Comparison of ENCODE assay signal across 11 cellular contexts in the genomic region with DNA sequence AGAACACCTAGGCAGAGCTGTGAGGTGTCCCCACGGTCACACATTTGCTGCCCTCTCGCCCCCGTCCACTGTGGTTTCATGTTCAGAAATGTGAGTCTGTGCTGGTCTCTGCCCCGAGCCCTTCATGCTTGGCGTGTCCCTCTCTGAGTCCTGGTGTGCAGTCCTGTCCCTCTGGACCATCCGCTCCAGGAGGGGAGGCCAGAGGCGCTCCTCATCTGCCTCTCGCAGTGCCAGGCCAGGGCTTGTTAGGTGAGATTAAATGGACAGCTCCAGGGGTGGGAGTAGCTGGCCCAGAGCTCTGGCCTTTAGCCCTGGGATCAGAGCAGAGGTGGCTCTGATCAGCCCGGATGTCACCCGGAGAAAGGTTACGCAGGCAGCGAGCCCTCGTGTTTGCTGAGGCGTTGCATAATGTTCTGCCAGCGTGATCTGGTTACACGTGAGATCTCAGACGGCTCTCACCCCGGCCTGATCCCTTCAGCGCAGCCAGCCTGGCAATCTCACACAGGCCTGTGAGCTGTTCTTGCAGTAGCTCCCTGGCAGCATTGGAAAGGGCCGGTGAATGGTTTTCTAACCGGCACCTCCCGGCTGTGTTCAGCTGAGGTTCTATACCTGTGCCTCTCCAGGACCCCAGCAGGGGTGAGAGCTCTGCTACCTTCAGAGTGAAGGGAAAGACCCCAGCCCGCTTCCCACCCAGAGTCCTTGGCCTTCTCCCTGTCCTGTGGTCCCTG. TPM values are rescaled to one million over a fixed set of nuclear protein-coding genes. Genes with fewer than 3 reads are reported as not detected.
DNase-seq lines count a peak whose midpoint lies in the region; ATAC-seq and TF ChIP-seq lines count a peak whose summit lies in the region.
"Had no signal": no experiment of that assay in that cellular context is flagged by ENCODE, and none has a peak within 500 bp of the region (broad histone marks: within the 10 kb centered on the region; RNA-seq: fewer than 3 reads in every experiment).

No MANE protein-coding gene starts in this region.

- TF ChIP-seq CTCF in right lobe of liver (IDR thresholded peaks at IDR 0.05): no peak
- TF ChIP-seq CTCF in tibial nerve (IDR thresholded peaks at IDR 0.05): no peak

- peaks cover 14 to 50% (median 34%) of the 10 kb centered on the region in 4 donors for H3K36me3 ChIP-seq in right lobe of liver
- peaks cover 0 to 67% (median 36%) of the 10 kb centered on the region in 3 donors for H3K36me3 ChIP-seq in tibial nerve

- intact Hi-C loops in activated T-helper 1 cell treated with anti-CD3 and anti-CD28 coated beads, Interleukin-12 subunit alpha, Interleukin-12 subunit beta, Interleukin-2, Interleukin-4 antibody, amounts not matched to agents 30 ng/mL and 10 ng/mL and 1 ng/mL, durations not matched to agents 14 hours and 24 hours and 36 hours (cut with micrococcal nuclease): no loop called here
- intact Hi-C loops in right lobe of liver (cut with DNase I): loop anchor here in 1 of 2 donors (10.0 kb wide), 1 partner anchor 118 kb away; a partner anchor contains a TSS

- WGBS in right lobe of liver (ENCODE audit: insufficient coverage, low coverage, low lambda C conversion rate, missing lambda C conversion rate): 26% methylated on average over 3 of the region's 23 CpGs
- WGBS in tibial nerve, 2 donors: 85 to 89% methylated on average over 21 to 23 of the region's 23 CpGs

- ATAC-seq in activated naive CD8-positive, alpha-beta T cell treated with anti-CD3 and anti-CD28 coated beads, Interleukin-2, amount 50 U/mL, for 24 hours: no peak
- ATAC-seq in right lobe of liver (peak; percentile 21 to 59 (median 44)), GM18873 (IDR thresholded peaks at IDR 0.05; ENCODE audit: low FRiP score, unreplicated experiment) (no peak)

- H3K4me1 Mint-ChIP-seq in activated naive CD8-positive, alpha-beta T cell (ENCODE audit: low read depth): peaks cover 48% of the 10 kb centered on the region
- H3K4me1 Mint-ChIP-seq in activated naive CD8-positive, alpha-beta T cell treated with anti-CD3 and anti-CD28 coated beads, Interleukin-2, amount 50 U/mL, for 24 hours: peaks cover 41% of the 10 kb centered on the region
- peaks cover 34% of the 10 kb centered on the region for H3K4me1 Mint-ChIP-seq in activated T-helper 1 cell treated with anti-CD3 and anti-CD28 coated beads, Interleukin-12 subunit alpha, Interleukin-12 subunit beta, Interleukin-2, Interleukin-4 antibody, amounts not matched to agents 30 ng/mL and 10 ng/mL and 1 ng/mL, durations not matched to agents 14 hours and 24 hours and 36 hours (ENCODE audit: low read depth)

- H3K9me3 ChIP-seq in right lobe of liver (no peaks in the 10 kb centered on the region), tibial nerve (no peaks in the 10 kb centered on the region)

- H3K4me3 Mint-ChIP-seq in activated naive CD8-positive, alpha-beta T cell: peak overlapping the region; percentile 60
- no peak overlapping the region for H3K4me3 Mint-ChIP-seq in activated naive CD8-positive, alpha-beta T cell treated with anti-CD3 and anti-CD28 coated beads, Interleukin-2, amount 50 U/mL, for 24 hours
- no peak overlapping the region for H3K4me3 Mint-ChIP-seq in activated T-helper 1 cell treated with anti-CD3 and anti-CD28 coated beads, Interleukin-12 subunit alpha, Interleukin-12 subunit beta, Interleukin-2, Interleukin-4 antibody, amounts not matched to agents 30 ng/mL and 10 ng/mL and 1 ng/mL, durations not matched to agents 14 hours and 24 hours and 36 hours

- H3K27ac ChIP-seq in right lobe of liver: peak overlapping the region; percentile 93 to 99 (median 94)
- peak overlapping the region in 3 of 4 donors; percentile 34 to 55 (median 41) for H3K27ac ChIP-seq in tibial nerve

- TF ChIP-seq EP300 in tibial nerve (IDR thresholded peaks at IDR 0.05): no peak

- H3K27me3 ChIP-seq in right lobe of liver (no peaks in the 10 kb centered on the region), tibial nerve (no peaks in the 10 kb centered on the region)

- peak; percentile 80 for TF ChIP-seq POLR2A in right lobe of liver (IDR thresholded peaks at IDR 0.05)
- no peak for TF ChIP-seq POLR2A in tibial nerve (IDR thresholded peaks at IDR 0.05)

- H3K27me3 Mint-ChIP-seq in activated naive CD8-positive, alpha-beta T cell: no peaks in the 10 kb centered on the region
- no peaks in the 10 kb centered on the region for H3K27me3 Mint-ChIP-seq in activated naive CD8-positive, alpha-beta T cell treated with anti-CD3 and anti-CD28 coated beads, Interleukin-2, amount 50 U/mL, for 24 hours
- H3K27me3 Mint-ChIP-seq in activated T-helper 1 cell treated with anti-CD3 and anti-CD28 coated beads, Interleukin-12 subunit alpha, Interleukin-12 subunit beta, Interleukin-2, Interleukin-4 antibody, amounts not matched to agents 30 ng/mL and 10 ng/mL and 1 ng/mL, durations not matched to agents 14 hours and 24 hours and 36 hours (ENCODE audit: insufficient read depth): no peaks in the 10 kb centered on the region
- H3K27me3 Mint-ChIP-seq: IgD-negative memory B cell had no signal

- H3K27ac Mint-ChIP-seq in activated naive CD8-positive, alpha-beta T cell: peak overlapping the region; percentile 72
- no peak overlapping the region for H3K27ac Mint-ChIP-seq in activated naive CD8-positive, alpha-beta T cell treated with anti-CD3 and anti-CD28 coated beads, Interleukin-2, amount 50 U/mL, for 24 hours
- H3K27ac Mint-ChIP-seq in activated T-helper 1 cell treated with anti-CD3 and anti-CD28 coated beads, Interleukin-12 subunit alpha, Interleukin-12 subunit beta, Interleukin-2, Interleukin-4 antibody, amounts not matched to agents 30 ng/mL and 10 ng/mL and 1 ng/mL, durations not matched to agents 14 hours and 24 hours and 36 hours: peak overlapping the region; percentile 72

- no peaks in the 10 kb centered on the region for H3K9me3 Mint-ChIP-seq in activated naive CD8-positive, alpha-beta T cell (ENCODE audit: low read depth)
- no peaks in the 10 kb centered on the region for H3K9me3 Mint-ChIP-seq in activated naive CD8-positive, alpha-beta T cell treated with anti-CD3 and anti-CD28 coated beads, Interleukin-2, amount 50 U/mL, for 24 hours
- H3K9me3 Mint-ChIP-seq in activated T-helper 1 cell treated with anti-CD3 and anti-CD28 coated beads, Interleukin-12 subunit alpha, Interleukin-12 subunit beta, Interleukin-2, Interleukin-4 antibody, amounts not matched to agents 30 ng/mL and 10 ng/mL and 1 ng/mL, durations not matched to agents 14 hours and 24 hours and 36 hours: no peaks in the 10 kb centered on the region
- H3K9me3 Mint-ChIP-seq: IgD-negative memory B cell had no signal

- no peak for DNase-seq in activated naive CD8-positive, alpha-beta T cell treated with anti-CD3 and anti-CD28 coated beads, Interleukin-2, amount 50 U/mL, for 24 hours
- DNase-seq in activated T-helper 1 cell treated with anti-CD3 and anti-CD28 coated beads, Interleukin-12 subunit alpha, Interleukin-12 subunit beta, Interleukin-2, Interleukin-4 antibody, amounts not matched to agents 30 ng/mL and 10 ng/mL and 1 ng/mL, durations not matched to agents 14 hours and 24 hours and 36 hours (ENCODE audit: low spot score): no peak
- DNase-seq in right lobe of liver (peak; percentile 87 to 95 (median 93)), tibial nerve (ENCODE audit: low spot score in 2 of 2) (no peak)
- no peak for DNase-seq in activated effector memory CD4-positive, alpha-beta T cell treated with anti-CD3 and anti-CD28 coated beads, Interleukin-2, amount 50 U/mL, for 16 hours
- no peak for DNase-seq in stimulated activated CD4-positive, alpha-beta T cell treated with anti-CD3 and anti-CD28 coated beads, Interleukin-1b, Interleukin-23, amount 100 ng/mL, for 48 hours
- DNase-seq: effector memory CD4-positive, alpha-beta T cell; OCI-M1 had no signal

- peaks cover 2% of the 10 kb centered on the region for H3K36me3 Mint-ChIP-seq in activated naive CD8-positive, alpha-beta T cell
- H3K36me3 Mint-ChIP-seq in activated naive CD8-positive, alpha-beta T cell treated with anti-CD3 and anti-CD28 coated beads, Interleukin-2, amount 50 U/mL, for 24 hours (ENCODE audit: low read depth): peaks cover 34% of the 10 kb centered on the region
- peaks cover 26% of the 10 kb centered on the region for H3K36me3 Mint-ChIP-seq in activated T-helper 1 cell treated with anti-CD3 and anti-CD28 coated beads, Interleukin-12 subunit alpha, Interleukin-12 subunit beta, Interleukin-2, Interleukin-4 antibody, amounts not matched to agents 30 ng/mL and 10 ng/mL and 1 ng/mL, durations not matched to agents 14 hours and 24 hours and 36 hours (ENCODE audit: low read depth)
- H3K36me3 Mint-ChIP-seq: IgD-negative memory B cell had no signal

- H3K4me1 ChIP-seq in right lobe of liver: peaks cover 0 to 71% (median 30%) of the 10 kb centered on the region in 4 donors
- peaks cover 0 to 55% (median 25%) of the 10 kb centered on the region in 4 donors for H3K4me1 ChIP-seq in tibial nerve

- H3K4me3 ChIP-seq in right lobe of liver (peak overlapping the region in 2 of 3 donors; percentile 3 to 22), tibial nerve (no peak overlapping the region)

RNA-seq across cellular contexts. Expression of a gene that starts 24.5 kb away (rescaled TPM):
- total RNA-seq in activated T-helper 1 cell treated with anti-CD3 and anti-CD28 coated beads, Interleukin-12 subunit alpha, Interleukin-12 subunit beta, Interleukin-2, Interleukin-4 antibody, amounts not matched to agents 30 ng/mL and 10 ng/mL and 1 ng/mL, durations not matched to agents 14 hours and 24 hours and 36 hours: 87.7 and 89.2 TPM in 2 replicates
- total RNA-seq in right lobe of liver (10 to 100 TPM; 27.2 to 67.2 (median 30.5) TPM), tibial nerve (100 to 1,000 TPM in 1 of 4 donors, 10 to 100 TPM in 3; 68.9 to 180 (median 74.7) TPM)

RNA-seq across cellular contexts. Expression of a gene that starts 35.0 kb away (rescaled TPM):
- total RNA-seq in activated T-helper 1 cell treated with anti-CD3 and anti-CD28 coated beads, Interleukin-12 subunit alpha, Interleukin-12 subunit beta, Interleukin-2, Interleukin-4 antibody, amounts not matched to agents 30 ng/mL and 10 ng/mL and 1 ng/mL, durations not matched to agents 14 hours and 24 hours and 36 hours: 13.4 and 13.5 TPM in 2 replicates
- total RNA-seq in right lobe of liver (10 to 100 TPM; 21.2 to 81.5 (median 53.3) TPM), tibial nerve (10 to 100 TPM; 23.4 to 29.7 (median 27.2) TPM)

RNA-seq across cellular contexts. Expression of a gene that starts 35.9 kb away (rescaled TPM):
- 11.5 and 12.2 TPM in 2 replicates for total RNA-seq in activated T-helper 1 cell treated with anti-CD3 and anti-CD28 coated beads, Interleukin-12 subunit alpha, Interleukin-12 subunit beta, Interleukin-2, Interleukin-4 antibody, amounts not matched to agents 30 ng/mL and 10 ng/mL and 1 ng/mL, durations not matched to agents 14 hours and 24 hours and 36 hours
- total RNA-seq in right lobe of liver: 1 to 10 TPM; 3.9 to 6.8 (median 5.7) TPM
- total RNA-seq in tibial nerve: 10 to 100 TPM in 1 of 4 donors, 1 to 10 TPM in 3; 5.4 to 11.2 (median 8.1) TPM

RNA-seq across cellular contexts. Expression of a gene that starts 46.2 kb away (rescaled TPM):
- not detected in 2 replicates for total RNA-seq in activated T-helper 1 cell treated with anti-CD3 and anti-CD28 coated beads, Interleukin-12 subunit alpha, Interleukin-12 subunit beta, Interleukin-2, Interleukin-4 antibody, amounts not matched to agents 30 ng/mL and 10 ng/mL and 1 ng/mL, durations not matched to agents 14 hours and 24 hours and 36 hours
- total RNA-seq in right lobe of liver: 10 to 100 TPM in 4 of 6 experiments, 1 to 10 TPM in 2; 2.7 to 81.8 (median 18.1) TPM
- not detected for total RNA-seq in tibial nerve

RNA-seq across cellular contexts. Expression of a gene that starts 57.0 kb away (rescaled TPM):
- total RNA-seq in activated T-helper 1 cell treated with anti-CD3 and anti-CD28 coated beads, Interleukin-12 subunit alpha, Interleukin-12 subunit beta, Interleukin-2, Interleukin-4 antibody, amounts not matched to agents 30 ng/mL and 10 ng/mL and 1 ng/mL, durations not matched to agents 14 hours and 24 hours and 36 hours: 97.3 and 106 TPM in 2 replicates
- 100 to 1,000 TPM in 2 of 6 experiments, 10 to 100 TPM in 4; 13.5 to 192 (median 17.7) TPM for total RNA-seq in right lobe of liver
- 100 to 1,000 TPM; 202 to 310 (median 243) TPM for total RNA-seq in tibial nerve

Comparison
In these comparisons a context has a peak if more than half of its experiments do, and no peak if none do; other contexts are left out.
1. ATAC-seq: peak in right lobe of liver (4 of 4); none in activated naive CD8-positive, alpha-beta T cell treated with anti-CD3 and anti-CD28 coated beads, Interleukin-2, amount 50 U/mL, for 24 hours (single experiment) and GM18873 (single experiment).
2. DNase-seq: peak in right lobe of liver (3 of 3); none in activated naive CD8-positive, alpha-beta T cell treated with anti-CD3 and anti-CD28 coated beads, Interleukin-2, amount 50 U/mL, for 24 hours (single experiment), activated T-helper 1 cell treated with anti-CD3 and anti-CD28 coated beads, Interleukin-12 subunit alpha, Interleukin-12 subunit beta, Interleukin-2, Interleukin-4 antibody, amounts not matched to agents 30 ng/mL and 10 ng/mL and 1 ng/mL, durations not matched to agents 14 hours and 24 hours and 36 hours (single experiment), tibial nerve (0 of 2), activated effector memory CD4-positive, alpha-beta T cell treated with anti-CD3 and anti-CD28 coated beads, Interleukin-2, amount 50 U/mL, for 16 hours (single experiment) and stimulated activated CD4-positive, alpha-beta T cell treated with anti-CD3 and anti-CD28 coated beads, Interleukin-1b, Interleukin-23, amount 100 ng/mL, for 48 hours (single experiment).
3. H3K4me3 ChIP-seq: peak in right lobe of liver (2 of 3); none in tibial nerve (0 of 4).